In genomic region chr17:75088902-75089417, GRCh38 we compare ENCODE assay signal across 9 cellular contexts. TPM values are rescaled to one million over a fixed set of nuclear protein-coding genes. Genes with fewer than 3 reads are reported as not detected.
A peak's percentile ranks its signal among the peaks of the same experiment; 100 is the strongest.
DNase-seq lines count a peak whose midpoint lies in the region; ATAC-seq and TF ChIP-seq lines count a peak whose summit lies in the region.
"Had no signal": no experiment of that assay in that cellular context is flagged by ENCODE, and none has a peak within 500 bp of the region (broad histone marks: within the 10 kb centered on the region; RNA-seq: fewer than 3 reads in every experiment).

No MANE protein-coding gene starts in this region.

- CTCF ChIA-PET in activated naive CD4-positive, alpha-beta T cell treated with anti-CD3 and anti-CD28 coated beads for 36 hours (lab: Charles Lee) = interaction anchor here (0.8 to 1.9 kb wide), 6 partner anchors 12 to 128 kb away, joined by 3 to 7 read pairs (median 4); no protein-coding TSS in a partner anchor

- no peak overlapping the region for H3K27ac Mint-ChIP-seq in activated naive CD4-positive, alpha-beta T cell treated with anti-CD3 and anti-CD28 coated beads for 36 hours
- H3K27ac Mint-ChIP-seq in activated T-helper 17 cell treated with anti-CD3 and anti-CD28 coated beads, Interleukin-2, amount 50 U/mL, for 72 hours = peak overlapping the region; percentile 75

- peaks cover 41% of the 10 kb centered on the region for H3K4me1 Mint-ChIP-seq in activated naive CD4-positive, alpha-beta T cell treated with anti-CD3 and anti-CD28 coated beads for 36 hours (ENCODE audit: low read depth)
- peaks cover 16% of the 10 kb centered on the region for H3K4me1 Mint-ChIP-seq in activated T-helper 17 cell treated with anti-CD3 and anti-CD28 coated beads, Interleukin-2, amount 50 U/mL, for 72 hours

- in situ Hi-C loops in transverse colon (cut with MboI; ENCODE audit: low pct_ligation_motif_present in 1 of 4, low pct_unique_long_range_greater_than_20kb in 1 of 4, low sequenced_read_pairs in 3 of 4) = no loop called here

- peak; percentile 56 for ATAC-seq in activated T-helper 17 cell treated with anti-CD3 and anti-CD28 coated beads, Interleukin-2, amount 50 U/mL, for 72 hours (replicated peaks)
- ATAC-seq in GM18870 (IDR thresholded peaks at IDR 0.05; ENCODE audit: unreplicated experiment) (no peak), HG03460 (IDR thresholded peaks at IDR 0.05; ENCODE audit: unreplicated experiment) (no peak)

- no peaks in the 10 kb centered on the region for H3K9me3 Mint-ChIP-seq in activated naive CD4-positive, alpha-beta T cell treated with anti-CD3 and anti-CD28 coated beads for 36 hours
- H3K9me3 Mint-ChIP-seq in activated T-helper 17 cell treated with anti-CD3 and anti-CD28 coated beads, Interleukin-2, amount 50 U/mL, for 72 hours = no peaks in the 10 kb centered on the region

- 94% methylated on average over 2 of the region's 2 CpGs; no CpG with 5 or more reads in 1 of the 2 donors for WGBS in transverse colon (ENCODE audit: low coverage in 1 of 2), 2 donors

- peak overlapping the region in 3 of 4 donors; percentile 61 to 64 (median 64) for H3K4me3 ChIP-seq in transverse colon

- peaks cover 41 to 83% (median 60%) of the 10 kb centered on the region in 4 donors for H3K4me1 ChIP-seq in transverse colon

- no peaks in the 10 kb centered on the region for H3K27me3 Mint-ChIP-seq in activated naive CD4-positive, alpha-beta T cell treated with anti-CD3 and anti-CD28 coated beads for 36 hours (ENCODE audit: low read depth)
- H3K27me3 Mint-ChIP-seq in activated T-helper 17 cell treated with anti-CD3 and anti-CD28 coated beads, Interleukin-2, amount 50 U/mL, for 72 hours = no peaks in the 10 kb centered on the region

- peak; percentile 37 for DNase-seq in activated naive CD4-positive, alpha-beta T cell treated with anti-CD3 and anti-CD28 coated beads for 36 hours
- DNase-seq in activated naive CD4-positive, alpha-beta T cell treated with Interleukin-2 at 50 U/mL for 16 hours = no peak
- DNase-seq in islet precursor cell (peak; percentile 92), transverse colon (peak; percentile 50), NCI-H774 (lab: John Stamatoyannopoulos, UW) (no peak)
- DNase-seq: MM.1S had no signal

- no peaks in the 10 kb centered on the region for H3K9me3 ChIP-seq in transverse colon

- no peaks in the 10 kb centered on the region for H3K36me3 ChIP-seq in transverse colon

- no peaks in the 10 kb centered on the region for H3K36me3 Mint-ChIP-seq in activated naive CD4-positive, alpha-beta T cell treated with anti-CD3 and anti-CD28 coated beads for 36 hours (ENCODE audit: low read depth)
- H3K36me3 Mint-ChIP-seq in activated T-helper 17 cell treated with anti-CD3 and anti-CD28 coated beads, Interleukin-2, amount 50 U/mL, for 72 hours (ENCODE audit: low read depth) = no peaks in the 10 kb centered on the region

- TF ChIP-seq CTCF in transverse colon (IDR thresholded peaks at IDR 0.05) = no peak

- no peak for TF ChIP-seq EP300 in transverse colon (IDR thresholded peaks at IDR 0.05; ENCODE audit: low read depth)

- peak overlapping the region; percentile 96 to 98 (median 96) for H3K27ac ChIP-seq in transverse colon

- TF ChIP-seq POLR2A in transverse colon (IDR thresholded peaks at IDR 0.05) = no peak

- intact Hi-C loops in activated naive CD4-positive, alpha-beta T cell treated with anti-CD3 and anti-CD28 coated beads for 36 hours (cut with micrococcal nuclease) = loop anchor here (2.0 to 5.0 kb wide), 3 partner anchors 20 to 127 kb away; partner anchors contain the start of genes ARMC7, ATP5PD and KCTD2
- intact Hi-C loops in transverse colon (cut with DNase I; ENCODE audit: low total_unique reads) = no loop called here

- peak overlapping the region; percentile 70 for H3K4me3 Mint-ChIP-seq in activated naive CD4-positive, alpha-beta T cell treated with anti-CD3 and anti-CD28 coated beads for 36 hours
- H3K4me3 Mint-ChIP-seq in activated T-helper 17 cell treated with anti-CD3 and anti-CD28 coated beads, Interleukin-2, amount 50 U/mL, for 72 hours = peak overlapping the region; percentile 48

- no peaks in the 10 kb centered on the region for H3K27me3 ChIP-seq in transverse colon

RNA-seq across cellular contexts. Expression of gene SLC16A5, which starts 1.2 kb away (rescaled TPM):
- 1 to 10 TPM; 2.5 to 3.1 TPM for total RNA-seq in activated naive CD4-positive, alpha-beta T cell treated with anti-CD3 and anti-CD28 coated beads for 36 hours
- total RNA-seq in activated T-helper 17 cell treated with anti-CD3 and anti-CD28 coated beads, Interleukin-2, amount 50 U/mL, for 72 hours = 10 to 100 TPM in 1 of 2 donors, 1 to 10 TPM in 1; 5.4 to 14.6 TPM
- 10 to 100 TPM; 65.9 to 94.6 (median 79.5) TPM for total RNA-seq in transverse colon

RNA-seq across cellular contexts. Expression of gene ARMC7, which starts 20.8 kb away (rescaled TPM):
- total RNA-seq in activated naive CD4-positive, alpha-beta T cell treated with anti-CD3 and anti-CD28 coated beads for 36 hours = 1 to 10 TPM; 3.8 to 4.9 TPM
- total RNA-seq in activated T-helper 17 cell treated with anti-CD3 and anti-CD28 coated beads, Interleukin-2, amount 50 U/mL, for 72 hours = 10 to 100 TPM; 10.3 to 14.5 TPM
- total RNA-seq in transverse colon = 10 to 100 TPM in 3 of 4 donors, 1 to 10 TPM in 1; 8.2 to 41.1 (median 21.4) TPM

RNA-seq across cellular contexts. Expression of gene KCTD2, which starts 41.9 kb away (rescaled TPM):
- 10 to 100 TPM; 18.7 to 20.8 TPM for total RNA-seq in activated naive CD4-positive, alpha-beta T cell treated with anti-CD3 and anti-CD28 coated beads for 36 hours
- 10 to 100 TPM; 21.3 to 22.1 TPM for total RNA-seq in activated T-helper 17 cell treated with anti-CD3 and anti-CD28 coated beads, Interleukin-2, amount 50 U/mL, for 72 hours
- 10 to 100 TPM; 14.5 to 24.7 (median 19.7) TPM for total RNA-seq in transverse colon

RNA-seq across cellular contexts. Expression of gene ATP5PD, which starts 42.2 kb away (rescaled TPM):
- 100 to 1,000 TPM; 227 to 249 TPM for total RNA-seq in activated naive CD4-positive, alpha-beta T cell treated with anti-CD3 and anti-CD28 coated beads for 36 hours
- 100 to 1,000 TPM; 164 to 216 TPM for total RNA-seq in activated T-helper 17 cell treated with anti-CD3 and anti-CD28 coated beads, Interleukin-2, amount 50 U/mL, for 72 hours
- 100 to 1,000 TPM in 3 of 4 donors, 10 to 100 TPM in 1; 75.2 to 373 (median 245) TPM for total RNA-seq in transverse colon

RNA-seq across cellular contexts. Expression of gene NT5C, which starts 42.6 kb away (rescaled TPM):
- 10 to 100 TPM; 49.7 to 55.2 TPM for total RNA-seq in activated naive CD4-positive, alpha-beta T cell treated with anti-CD3 and anti-CD28 coated beads for 36 hours
- total RNA-seq in activated T-helper 17 cell treated with anti-CD3 and anti-CD28 coated beads, Interleukin-2, amount 50 U/mL, for 72 hours = 10 to 100 TPM; 56.0 to 64.9 TPM
- 100 to 1,000 TPM; 162 to 247 (median 208) TPM for total RNA-seq in transverse colon

Comparison
In these comparisons a context has a peak if more than half of its experiments do, and no peak if none do; other contexts are left out.
1. DNase-seq: peak in activated naive CD4-positive, alpha-beta T cell treated with anti-CD3 and anti-CD28 coated beads for 36 hours (single experiment), islet precursor cell (single experiment) and transverse colon (single experiment); none in activated naive CD4-positive, alpha-beta T cell treated with Interleukin-2 at 50 U/mL for 16 hours (single experiment) and NCI-H774 (single experiment).
2. RNA of gene SLC16A5, which starts 1.2 kb away (total RNA-seq): 65.9 to 94.6 TPM in transverse colon; 5.4 to 14.6 TPM in activated T-helper 17 cell treated with anti-CD3 and anti-CD28 coated beads, Interleukin-2, amount 50 U/mL, for 72 hours and 2.5 to 3.1 TPM in activated naive CD4-positive, alpha-beta T cell treated with anti-CD3 and anti-CD28 coated beads for 36 hours; every median in the first group is over 4 times any median in the second.